Comparison of ENCODE assay signal across 9 cellular contexts in the genomic region with DNA sequence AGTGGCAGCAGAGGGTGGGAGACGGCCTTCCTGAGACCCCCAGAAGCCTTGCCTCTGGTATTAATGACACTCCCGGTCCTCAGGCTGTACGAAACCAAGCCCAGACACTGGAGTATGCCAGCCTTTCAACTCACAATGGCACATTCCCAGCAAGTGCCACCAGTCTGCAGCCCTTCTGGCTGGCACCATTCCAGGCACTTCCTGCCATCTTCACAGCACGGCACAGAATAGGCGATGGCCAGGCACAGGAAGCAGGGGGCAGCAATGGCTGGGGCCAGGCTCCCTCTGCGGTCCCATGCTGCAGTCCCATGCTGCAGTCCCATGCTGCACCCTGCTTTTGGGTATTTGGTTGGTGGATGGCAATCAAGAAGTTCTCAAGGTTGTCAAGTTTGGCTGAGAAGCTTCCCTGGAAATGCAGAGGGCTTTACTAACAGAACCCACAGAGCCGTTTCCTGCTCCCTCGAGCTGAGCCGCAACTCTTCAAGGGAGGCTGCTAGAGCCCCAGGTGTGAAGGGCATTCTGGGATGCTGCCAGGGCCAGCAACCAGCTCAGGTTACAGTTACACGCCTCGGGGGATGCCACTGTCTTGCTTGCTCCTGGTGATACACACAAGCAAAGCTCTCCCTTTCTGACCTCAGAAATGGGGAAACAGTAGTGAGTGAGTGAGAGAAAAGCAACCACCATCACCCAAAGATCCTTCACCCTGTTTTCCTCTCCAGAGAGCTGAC. TPM values are rescaled to one million over a fixed set of nuclear protein-coding genes. Genes with fewer than 3 reads are reported as not detected.
A peak's percentile ranks its signal among the peaks of the same experiment; 100 is the strongest.
DNase-seq lines count a peak whose midpoint lies in the region; ATAC-seq and TF ChIP-seq lines count a peak whose summit lies in the region.
"Had no signal": no experiment of that assay in that cellular context is flagged by ENCODE, and none has a peak within 500 bp of the region (broad histone marks: within the 10 kb centered on the region; RNA-seq: fewer than 3 reads in every experiment).

No MANE protein-coding gene starts in this region.

- H3K36me3 ChIP-seq in Karpas-422 (ENCODE audit: insufficient read depth, low read length) (no peaks in the 10 kb centered on the region), PC-3 (ENCODE audit: low read depth, low read length) (no peaks in the 10 kb centered on the region)

- H2AFZ ChIP-seq in Karpas-422 (ENCODE audit: low read length) (peak overlapping the region; percentile 56), PC-3 (ENCODE audit: low read length) (no peak overlapping the region)

- peak overlapping the region; percentile 2; the same call in 1 of the 2 replicates for H3K4me3 ChIP-seq in Karpas-422 (ENCODE audit: low read length)
- H3K4me3 ChIP-seq in PC-3 (ENCODE audit: low read length), result no peak overlapping the region; the same call in 1 of the 2 replicates

- CTCF ChIA-PET in PC-3 (lab: Charles Lee), result interaction anchor here (0.5 to 0.9 kb wide), 8 partner anchors 35 to 214 kb away, joined by 3 to 11 read pairs (median 4); no protein-coding TSS in a partner anchor

- peak; percentile 73 for ATAC-seq in PC-3
- peak; percentile 51 for ATAC-seq in left ventricle myocardium superior
- no peak for ATAC-seq in HG03442 (IDR thresholded peaks at IDR 0.05; ENCODE audit: unreplicated experiment)
- no peak for ATAC-seq in GM21825 (IDR thresholded peaks at IDR 0.05; ENCODE audit: unreplicated experiment)

- DNase-seq in C1 segment of cervical spinal cord (lab: John Stamatoyannopoulos, UW) (peak in 10 of 14 donors; percentile 22 to 74 (median 39)), Karpas-422 (peak; percentile 89), PC-3 (peak; percentile 97), left ventricle myocardium superior (peak; percentile 54)
- DNase-seq in activated CD4-positive, alpha-beta T cell treated with anti-CD3 and anti-CD28 coated beads, Interleukin-2, amount 50 U/mL, for 4 hours, result no peak
- no peak for DNase-seq in effector CD4-positive, alpha-beta T cell
- DNase-seq: EL had no signal

- no peak; the same call in 1 of the 2 replicates for TF ChIP-seq CTCF in PC-3 (conservative IDR thresholded peaks at IDR 0.05; ENCODE audit: low read depth, low read length)

- H4K20me1 ChIP-seq in Karpas-422 (ENCODE audit: insufficient read depth, low read depth, low read length), result no peaks in the 10 kb centered on the region
- H4K20me1 ChIP-seq in PC-3 (ENCODE audit: low read length), result no peaks in the 10 kb centered on the region

- H3K79me2 ChIP-seq in Karpas-422 (ENCODE audit: low read length) (no peaks in the 10 kb centered on the region), PC-3 (ENCODE audit: low read length) (peaks cover 6% of the 10 kb centered on the region; the same call in 1 of the 2 replicates)

- H3K27ac ChIP-seq in Karpas-422 (ENCODE audit: low read length) (peak overlapping the region; percentile 58), PC-3 (ENCODE audit: low read length) (peak overlapping the region; percentile 4)

- POLR2A ChIA-PET in PC-3 (lab: Charles Lee; ENCODE audit: unreplicated experiment), result interaction anchor here (1.0 kb wide), 1 partner anchor 24 kb away, joined by 9 read pairs; no protein-coding TSS in a partner anchor

- peaks cover 30% of the 10 kb centered on the region for H3K4me1 ChIP-seq in Karpas-422 (ENCODE audit: low read length)
- peaks cover 35% of the 10 kb centered on the region for H3K4me1 ChIP-seq in PC-3 (ENCODE audit: insufficient read depth, low read length)

- H3F3A ChIP-seq in PC-3 (ENCODE audit: low read length, unreplicated experiment), result no peaks in the 10 kb centered on the region

- H3K9ac ChIP-seq in Karpas-422 (ENCODE audit: low read length) (peak overlapping the region; percentile 46), PC-3 (ENCODE audit: low read length) (no peak overlapping the region)

- BruUV-seq in PC-3 (replicated peaks; lab: Mats Ljungman, UMichigan), result no TSS peak

- H3K27me3 ChIP-seq in Karpas-422 (ENCODE audit: low read length) (no peaks in the 10 kb centered on the region), PC-3 (ENCODE audit: low read length) (no peaks in the 10 kb centered on the region)

- H3K9me3 ChIP-seq in Karpas-422 (ENCODE audit: low read length), result no peaks in the 10 kb centered on the region
- no peaks in the 10 kb centered on the region for H3K9me3 ChIP-seq in PC-3 (ENCODE audit: low read length)

- peak overlapping the region; percentile 53 for H3K4me2 ChIP-seq in Karpas-422 (ENCODE audit: low read depth, low read length, poor library complexity, severe bottlenecking)
- H3K4me2 ChIP-seq in PC-3 (ENCODE audit: low read length), result peak overlapping the region; percentile 68

- intact Hi-C loops in PC-3 (cut with micrococcal nuclease), result loop anchor here (5.0 to 10.0 kb wide), 2 partner anchors 77 to 174 kb away; a partner anchor contains a TSS
- intact Hi-C loops in left ventricle myocardium superior (cut with micrococcal nuclease), result no loop called here

- H3K9me2 ChIP-seq in Karpas-422 (replicated peaks; ENCODE audit: insufficient read depth, low read length) (no peaks in the 10 kb centered on the region), PC-3 (replicated peaks; ENCODE audit: low read length) (no peaks in the 10 kb centered on the region)

RNA-seq across cellular contexts. Expression of a gene that starts 23.8 kb away (rescaled TPM):
- 8.7 and 24.2 TPM in 2 replicates for total RNA-seq in Karpas-422 (2014; rRNA removed; shearing (Covaris generic); ENCODE audit: low replicate concordance)
- total RNA-seq in PC-3 (2014; rRNA removed) (64.4 and 79.8 TPM in 2 replicates), left ventricle myocardium superior (17.2 TPM)

RNA-seq across cellular contexts. Expression of a gene that starts 37.4 kb away (rescaled TPM):
- 20.4 and 53.3 TPM in 2 replicates for total RNA-seq in Karpas-422 (2014; rRNA removed; shearing (Covaris generic); ENCODE audit: low replicate concordance)
- total RNA-seq in PC-3 (2014; rRNA removed) (63.9 and 70.4 TPM in 2 replicates), left ventricle myocardium superior (6.5 TPM)

Comparison
In these comparisons a context has a peak if more than half of its experiments do, and no peak if none do; other contexts are left out.
1. DNase-seq: peak in C1 segment of cervical spinal cord (10 of 14), Karpas-422 (single experiment), PC-3 (single experiment) and left ventricle myocardium superior (single experiment); none in activated CD4-positive, alpha-beta T cell treated with anti-CD3 and anti-CD28 coated beads, Interleukin-2, amount 50 U/mL, for 4 hours (0 of 2) and effector CD4-positive, alpha-beta T cell (single experiment).
2. ATAC-seq: peak in PC-3 (single experiment) and left ventricle myocardium superior (single experiment); none in HG03442 (single experiment) and GM21825 (single experiment).